Comparison of ENCODE assay signal across 15 cellular contexts in the genomic region with DNA sequence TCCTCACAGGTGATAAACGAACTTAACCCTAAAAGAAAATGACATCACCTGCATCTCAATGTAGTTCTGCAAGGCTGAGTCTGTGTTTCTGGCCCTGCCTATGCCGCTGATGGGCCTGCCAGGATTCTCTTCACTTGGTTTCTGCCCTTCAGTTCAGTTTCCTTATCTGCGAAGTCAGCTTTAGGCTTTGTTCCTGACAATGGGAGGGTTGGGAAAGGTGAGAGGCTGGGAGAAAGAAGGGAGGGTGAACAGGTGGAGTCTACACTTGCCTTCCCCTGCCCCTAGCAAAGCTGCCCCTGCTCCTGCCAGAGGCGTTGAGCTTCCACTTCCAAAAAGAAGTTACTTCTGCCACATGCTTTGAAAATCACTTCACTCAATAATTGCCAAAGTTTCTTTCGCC.
DNase-seq lines count a peak whose midpoint lies in the region; ATAC-seq and TF ChIP-seq lines count a peak whose summit lies in the region.
"Had no signal": no experiment of that assay in that cellular context is flagged by ENCODE, and none has a peak within 500 bp of the region (broad histone marks: within the 10 kb centered on the region; RNA-seq: fewer than 3 reads in every experiment).

No MANE protein-coding gene starts in this region.

- H3K27me3 Mint-ChIP-seq in type B pancreatic cell = no peaks in the 10 kb centered on the region
- H3K27me3 Mint-ChIP-seq: CD4-positive, alpha-beta T cell had no signal

- H3K9me3 Mint-ChIP-seq in type B pancreatic cell = peaks cover 3% of the 10 kb centered on the region
- peaks cover 2% of the 10 kb centered on the region for H3K9me3 Mint-ChIP-seq in stimulated activated effector memory CD8-positive, alpha-beta T cell treated with anti-CD3 and anti-CD28 coated beads, Interleukin-12 subunit alpha, Interleukin-12 subunit beta, amount 100 ng/mL, for 72 hours
- H3K9me3 Mint-ChIP-seq: CD4-positive, alpha-beta T cell had no signal

- ATAC-seq in stimulated activated effector memory CD8-positive, alpha-beta T cell treated with anti-CD3 and anti-CD28 coated beads, Interleukin-12 subunit alpha, Interleukin-12 subunit beta, amount 100 ng/mL, for 72 hours = no peak
- ATAC-seq in GM18909 (IDR thresholded peaks at IDR 0.05; ENCODE audit: poor library complexity, unreplicated experiment) = no peak
- ATAC-seq: A549 had no signal

- no peak overlapping the region for H3K4me3 Mint-ChIP-seq in type B pancreatic cell
- H3K4me3 Mint-ChIP-seq in stimulated activated effector memory CD8-positive, alpha-beta T cell treated with anti-CD3 and anti-CD28 coated beads, Interleukin-12 subunit alpha, Interleukin-12 subunit beta, amount 100 ng/mL, for 72 hours = no peak overlapping the region
- H3K4me3 Mint-ChIP-seq: CD4-positive, alpha-beta T cell had no signal

- TF ChIP-seq CTCF in type B pancreatic cell (conservative IDR thresholded peaks at IDR 0.05) = no peak

- no peaks in the 10 kb centered on the region for H3K36me3 Mint-ChIP-seq in type B pancreatic cell
- H3K36me3 Mint-ChIP-seq in stimulated activated effector memory CD8-positive, alpha-beta T cell treated with anti-CD3 and anti-CD28 coated beads, Interleukin-12 subunit alpha, Interleukin-12 subunit beta, amount 100 ng/mL, for 72 hours = no peaks in the 10 kb centered on the region

- H3K27ac Mint-ChIP-seq in type B pancreatic cell = peak overlapping the region; percentile 60
- no peak overlapping the region for H3K27ac Mint-ChIP-seq in stimulated activated effector memory CD8-positive, alpha-beta T cell treated with anti-CD3 and anti-CD28 coated beads, Interleukin-12 subunit alpha, Interleukin-12 subunit beta, amount 100 ng/mL, for 72 hours
- H3K27ac Mint-ChIP-seq: CD4-positive, alpha-beta T cell had no signal

- DNase-seq in NCI-H146 (lab: John Stamatoyannopoulos, UW) (peak; percentile 40), NCI-H146 treated with DMSO at 0.1 percent for 48 hours (lab: John Stamatoyannopoulos, UW; ENCODE audit: unreplicated experiment) (no peak), RPMI8226 (peak; percentile 51), iPS-NIHi7 (ENCODE audit: extremely low spot score) (peak; percentile 27), type B pancreatic cell (ENCODE audit: extremely low spot score, unreplicated experiment) (no peak), HT-29 (ENCODE audit: low spot score) (no peak)
- DNase-seq in stimulated activated effector memory CD8-positive, alpha-beta T cell treated with anti-CD3 and anti-CD28 coated beads, Interleukin-12 subunit alpha, Interleukin-12 subunit beta, amount 100 ng/mL, for 72 hours (ENCODE audit: low spot score in 2 of 2) = no peak
- DNase-seq: AML-193; Caco-2; CD4-positive, alpha-beta T cell; GDM1; GOT3; IMR-90 had no signal

- H3K4me1 Mint-ChIP-seq in type B pancreatic cell (ENCODE audit: unreplicated experiment) = peaks cover 35% of the 10 kb centered on the region
- no peaks in the 10 kb centered on the region for H3K4me1 Mint-ChIP-seq in stimulated activated effector memory CD8-positive, alpha-beta T cell treated with anti-CD3 and anti-CD28 coated beads, Interleukin-12 subunit alpha, Interleukin-12 subunit beta, amount 100 ng/mL, for 72 hours

Comparison
In these comparisons a context has a peak if more than half of its experiments do, and no peak if none do; other contexts are left out.
1. DNase-seq: peak in NCI-H146 (single experiment), RPMI8226 (single experiment) and iPS-NIHi7 (single experiment); none in NCI-H146 treated with DMSO at 0.1 percent for 48 hours (single experiment), type B pancreatic cell (single experiment), HT-29 (single experiment) and stimulated activated effector memory CD8-positive, alpha-beta T cell treated with anti-CD3 and anti-CD28 coated beads, Interleukin-12 subunit alpha, Interleukin-12 subunit beta, amount 100 ng/mL, for 72 hours (0 of 2).